ENCODE assay signal across 10 cellular contexts in genomic region chr2:237590272-237591020, GRCh38. TPM values are rescaled to one million over a fixed set of nuclear protein-coding genes. Genes with fewer than 3 reads are reported as not detected.
DNase-seq lines count a peak whose midpoint lies in the region; ATAC-seq and TF ChIP-seq lines count a peak whose summit lies in the region.
"Had no signal": no experiment of that assay in that cellular context is flagged by ENCODE, and none has a peak within 500 bp of the region (broad histone marks: within the 10 kb centered on the region; RNA-seq: fewer than 3 reads in every experiment).

Gene RAB17, minus strand, starts transcription at chr2:237590734. Its CDS starts 4,580 bp downstream, at chr2:237586154.

- intact Hi-C loops in left colon (cut with DNase I, micrococcal nuclease) (loop anchor here in 1 of 2 donors (10.0 kb wide), 1 partner anchor 154 kb away; no protein-coding TSS in a partner anchor), aorta (cut with DNase I) (loop anchor here in 1 of 2 donors (5.0 kb wide), 2 partner anchors 37 to 152 kb away; partner anchors contain the start of gene LRRFIP1)

- TF ChIP-seq CTCF in astrocyte of the spinal cord (IDR thresholded peaks at IDR 0.05; ENCODE audit: low read depth, low read length) = no peak

- no peaks in the 10 kb centered on the region for H3K9me3 ChIP-seq in aorta (ENCODE audit: control insufficient read depth, low read length)

- H3K27me3 Mint-ChIP-seq in activated T-cell treated with anti-CD3 and anti-CD28 coated beads, Interleukin-2, amount 50 U/mL, for 4 hours (ENCODE audit: low read depth) = peaks cover 2% of the 10 kb centered on the region

- H3K4me3 ChIP-seq in astrocyte of the spinal cord (ENCODE audit: low read depth, low read length) (no peak within 1 kb of the TSS), aorta (ENCODE audit: low read length in 2 of 2) (no peak within 1 kb of the TSS)

- no peaks in the 10 kb centered on the region for H3K9me3 Mint-ChIP-seq in activated T-cell treated with anti-CD3 and anti-CD28 coated beads, Interleukin-2, amount 50 U/mL, for 4 hours

- peaks cover 0 to 4% of the 10 kb centered on the region in 2 donors for H3K4me1 ChIP-seq in aorta (ENCODE audit: control insufficient read depth in 1 of 2, insufficient read depth in 2 of 2, low read length in 2 of 2)

- 39 to 41% methylated on average over 15 of the region's 15 CpGs for WGBS in aorta, 2 donors

- DNase-seq in activated effector memory CD4-positive, alpha-beta T cell treated with anti-CD3 and anti-CD28 coated beads, Interleukin-2, amount 50 U/mL, for 16 hours = peak; percentile 46
- DNase-seq in activated effector memory CD4-positive, alpha-beta T cell treated with Interleukin-2 at 50 U/mL for 16 hours = no peak
- DNase-seq in astrocyte of the spinal cord (ENCODE audit: low read depth, low spot score) = peak; percentile 36
- DNase-seq in left colon = peak; percentile 79 to 91
- peak; percentile 45 to 51 for DNase-seq in aorta
- no peak for DNase-seq in KBM-7
- no peak for DNase-seq in AML-193 (lab: John Stamatoyannopoulos, UW)
- no peak for DNase-seq in activated T-cell treated with anti-CD3 and anti-CD28 coated beads, Interleukin-2, amount 50 U/mL, for 4 hours
- DNase-seq: activated T-cell treated with anti-CD3 and anti-CD28 coated beads for 4 hours, DND-41 had no signal

- ATAC-seq in left colon = peak; percentile 90
- no peak for ATAC-seq in aorta (ENCODE audit: low FRiP score)
- no peak for ATAC-seq in activated T-cell treated with anti-CD3 and anti-CD28 coated beads, Interleukin-2, amount 50 U/mL, for 4 hours

- H3K4me3 Mint-ChIP-seq in activated T-cell treated with anti-CD3 and anti-CD28 coated beads, Interleukin-2, amount 50 U/mL, for 4 hours = no peak within 1 kb of the TSS

- H3K27ac ChIP-seq in aorta (ENCODE audit: low read depth in 1 of 2, low read length in 2 of 2) = peak within 1 kb of the TSS in 1 of 2 donors; percentile 39

- peaks cover 10% of the 10 kb centered on the region for H3K4me1 Mint-ChIP-seq in activated T-cell treated with anti-CD3 and anti-CD28 coated beads, Interleukin-2, amount 50 U/mL, for 4 hours (ENCODE audit: low read depth)

- H3K36me3 Mint-ChIP-seq in activated T-cell treated with anti-CD3 and anti-CD28 coated beads, Interleukin-2, amount 50 U/mL, for 4 hours (ENCODE audit: insufficient read depth) = no peaks in the 10 kb centered on the region

- in situ Hi-C loops in astrocyte of the spinal cord (cut with HindIII; ENCODE audit: low sequenced_read_pairs) (no loop called here), KBM-7 (cut with MboI; ENCODE audit: low pct_unique_long_range_greater_than_20kb, low sequenced_read_pairs) (loop anchor here (10.0 kb wide), 1 partner anchor 154 kb away; no protein-coding TSS in a partner anchor)

- H3K27me3 ChIP-seq in aorta (ENCODE audit: control insufficient read depth in 1 of 2, insufficient read depth in 2 of 2, low read length in 1 of 2) = no peaks in the 10 kb centered on the region

- no peaks in the 10 kb centered on the region for H3K36me3 ChIP-seq in aorta (ENCODE audit: control insufficient read depth in 1 of 2, insufficient read depth in 2 of 2, low read length in 1 of 2)

RNA-seq across cellular contexts. Expression of gene RAB17, which starts in this region (rescaled TPM):
- total RNA-seq in left colon (10 to 100 TPM; 51.3 to 59.2 TPM), aorta (1 to 10 TPM; 3.7 to 4.5 TPM)
- polyA plus RNA-seq in aorta = 10 to 100 TPM; 11.1 to 22.3 TPM
- under 1 TPM in 1 of 3 donors, not detected in 2; 0.14 TPM for total RNA-seq in activated T-cell treated with anti-CD3 and anti-CD28 coated beads, Interleukin-2, amount 50 U/mL, for 4 hours

Comparison
In these comparisons a context has a peak if more than half of its experiments do, and no peak if none do; other contexts are left out.
1. RNA of gene RAB17 (total RNA-seq): 51.3 to 59.2 TPM in left colon; 3.7 to 4.5 TPM in aorta and 0.14 TPM in activated T-cell treated with anti-CD3 and anti-CD28 coated beads, Interleukin-2, amount 50 U/mL, for 4 hours; every median in the first group is over 4 times any median in the second.
2. DNase-seq: peak in activated effector memory CD4-positive, alpha-beta T cell treated with anti-CD3 and anti-CD28 coated beads, Interleukin-2, amount 50 U/mL, for 16 hours (single experiment), astrocyte of the spinal cord (single experiment), left colon (2 of 2) and aorta (2 of 2); none in activated effector memory CD4-positive, alpha-beta T cell treated with Interleukin-2 at 50 U/mL for 16 hours (single experiment), KBM-7 (single experiment), AML-193 (0 of 2) and activated T-cell treated with anti-CD3 and anti-CD28 coated beads, Interleukin-2, amount 50 U/mL, for 4 hours (single experiment).